ENCODE assay signal across 17 cellular contexts in the genomic region with DNA sequence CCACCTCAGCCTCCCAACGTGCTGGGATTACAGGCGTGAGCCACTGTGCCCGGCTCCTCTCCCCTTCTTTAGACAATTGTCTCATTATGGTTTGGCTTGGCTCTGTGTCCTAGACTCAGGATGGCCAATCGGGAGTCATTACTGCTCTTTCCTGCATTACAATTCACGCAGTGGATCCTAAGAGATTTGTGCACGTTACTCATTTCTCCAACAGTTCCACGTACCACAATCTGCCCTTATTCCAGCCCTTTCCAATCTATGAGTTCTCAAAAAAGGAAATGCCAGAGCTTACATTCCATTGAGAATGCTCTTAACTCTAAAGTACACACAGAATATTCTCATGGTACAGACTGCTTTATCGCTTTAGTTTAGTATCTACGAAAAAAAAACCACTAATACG.
"Had no signal": no experiment of that assay in that cellular context is flagged by ENCODE, and none has a peak within 500 bp of the region (broad histone marks: within the 10 kb centered on the region; RNA-seq: fewer than 3 reads in every experiment).

No MANE protein-coding gene starts in this region.

- H3K9me3 ChIP-seq: thoracic aorta, uterus had no signal

- H3K27me3 Mint-ChIP-seq: activated CD4-positive, alpha-beta T cell treated with anti-CD3 and anti-CD28 coated beads for 36 hours; activated CD8-positive, alpha-beta T cell treated with anti-CD3 and anti-CD28 coated beads for 36 hours; naive thymus-derived CD4-positive, alpha-beta T cell; stimulated activated naive CD8-positive, alpha-beta T cell treated with anti-CD3 and anti-CD28 coated beads, Interleukin-15, Interleukin-2, amounts not matched to agents 100 ng/mL and 50 ng/mL, for 24 hours had no signal

- H3K4me1 ChIP-seq: uterus had no signal

- DNase-seq: activated CD4-positive, alpha-beta T cell treated with anti-CD3 and anti-CD28 coated beads for 36 hours; activated CD8-positive, alpha-beta memory T cell treated with anti-CD3 and anti-CD28 coated beads, Interleukin-2, amount 50 U/mL, for 4 hours; activated CD8-positive, alpha-beta T cell treated with anti-CD3 and anti-CD28 coated beads for 36 hours; activated T-cell treated with anti-CD3 and anti-CD28 coated beads, Interleukin-2, amount 50 U/mL, for 72 hours; foreskin keratinocyte; left colon; naive thymus-derived CD4-positive, alpha-beta T cell; right cardiac atrium; stimulated activated CD4-positive, alpha-beta T cell treated with anti-CD3 and anti-CD28 coated beads, Interleukin-12 subunit alpha, Interleukin-12 subunit beta, amount 100 ng/mL, for 4 hours; stimulated activated CD4-positive, alpha-beta T cell treated with anti-CD3 and anti-CD28 coated beads, Interleukin-2, amount 100 ng/mL, for 48 hours; T-helper 9 cell; uterus had no signal

- H3K27me3 ChIP-seq: foreskin keratinocyte, uterus had no signal

- H3K4me3 ChIP-seq: lung, thoracic aorta, uterus had no signal

- H3K36me3 Mint-ChIP-seq: naive thymus-derived CD4-positive, alpha-beta T cell had no signal

- H3K4me3 Mint-ChIP-seq: activated CD4-positive, alpha-beta T cell treated with anti-CD3 and anti-CD28 coated beads for 36 hours; activated CD8-positive, alpha-beta T cell treated with anti-CD3 and anti-CD28 coated beads for 36 hours; activated T-cell treated with anti-CD3 and anti-CD28 coated beads, Interleukin-2, amount 50 U/mL, for 72 hours; naive thymus-derived CD4-positive, alpha-beta T cell; stimulated activated naive CD8-positive, alpha-beta T cell treated with anti-CD3 and anti-CD28 coated beads, Interleukin-15, Interleukin-2, amounts not matched to agents 100 ng/mL and 50 ng/mL, for 24 hours had no signal

- H3K27ac ChIP-seq: uterus, VCaP had no signal

- H3K4me1 Mint-ChIP-seq: activated CD4-positive, alpha-beta T cell treated with anti-CD3 and anti-CD28 coated beads for 36 hours; naive thymus-derived CD4-positive, alpha-beta T cell had no signal

- H3K36me3 ChIP-seq: thoracic aorta, uterus had no signal

- H3K27ac Mint-ChIP-seq: activated CD4-positive, alpha-beta T cell treated with anti-CD3 and anti-CD28 coated beads for 36 hours; activated CD8-positive, alpha-beta T cell treated with anti-CD3 and anti-CD28 coated beads for 36 hours; activated T-cell treated with anti-CD3 and anti-CD28 coated beads, Interleukin-2, amount 50 U/mL, for 72 hours; naive thymus-derived CD4-positive, alpha-beta T cell; progenitor cell of endocrine pancreas; stimulated activated naive CD8-positive, alpha-beta T cell treated with anti-CD3 and anti-CD28 coated beads, Interleukin-15, Interleukin-2, amounts not matched to agents 100 ng/mL and 50 ng/mL, for 24 hours had no signal

- ATAC-seq: activated CD4-positive, alpha-beta T cell treated with anti-CD3 and anti-CD28 coated beads for 36 hours; activated CD8-positive, alpha-beta T cell treated with anti-CD3 and anti-CD28 coated beads for 36 hours; activated T-cell treated with anti-CD3 and anti-CD28 coated beads, Interleukin-2, amount 50 U/mL, for 72 hours; foreskin keratinocyte; left colon; naive thymus-derived CD4-positive, alpha-beta T cell; right cardiac atrium had no signal
